28 cellular contexts compared by ENCODE assay signal in the genomic region with DNA sequence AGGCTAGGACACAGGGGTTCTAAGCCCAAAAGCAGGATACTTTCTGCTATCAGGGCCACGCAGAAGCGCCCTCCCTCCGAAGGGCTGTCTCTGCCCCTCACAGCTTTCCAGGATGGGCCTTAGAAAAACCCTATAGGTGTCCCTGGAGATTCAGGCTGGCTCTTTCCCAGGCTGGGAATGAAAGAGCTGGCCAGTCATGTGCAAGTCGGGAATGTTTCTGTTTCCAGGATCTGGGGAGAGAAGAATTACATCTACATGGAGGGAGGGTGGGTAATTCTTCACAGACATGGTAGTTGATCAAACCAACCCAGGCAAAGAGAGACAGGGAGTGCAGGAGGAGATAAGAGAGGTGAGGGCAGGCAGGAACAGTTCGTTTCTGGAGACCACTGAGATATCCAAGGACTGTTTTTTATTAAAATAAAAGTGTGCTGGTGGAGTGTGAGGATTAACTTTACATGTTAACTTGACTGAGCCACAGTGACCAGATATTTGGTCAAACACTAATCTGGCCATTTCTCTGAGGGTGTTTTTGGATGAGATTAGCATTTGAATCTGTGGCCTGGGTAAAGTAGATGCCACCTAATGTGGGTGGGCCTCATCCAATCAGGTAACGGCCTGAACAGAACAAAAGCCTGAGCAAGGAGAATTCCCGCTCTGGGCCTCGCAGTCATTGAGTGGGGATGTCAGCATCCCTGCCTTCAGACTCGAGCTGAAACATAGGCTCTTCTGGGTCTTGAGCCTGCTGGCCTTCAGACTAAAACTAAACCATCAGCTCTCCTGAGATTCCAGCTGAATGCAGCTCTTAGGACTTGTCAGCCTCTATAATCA. TPM values are rescaled to one million over a fixed set of nuclear protein-coding genes. Genes with fewer than 3 reads are reported as not detected.
DNase-seq lines count a peak whose midpoint lies in the region; ATAC-seq, FAIRE-seq and TF ChIP-seq lines count a peak whose summit lies in the region.
"Had no signal": no experiment of that assay in that cellular context is flagged by ENCODE, and none has a peak within 500 bp of the region (broad histone marks: within the 10 kb centered on the region; RNA-seq: fewer than 3 reads in every experiment).

No MANE protein-coding gene starts in this region.

- H4K20me1 ChIP-seq in BLaER1 treated with 17β-estradiol and CSF1 and Interleukin-3, amounts not matched to agents 10 nM and 100 nM, result peaks cover 0 to 78% (median 54%) of the 10 kb centered on the region in 11 experiments; a peak in 15 of 22 replicates

- H3K36me3 ChIP-seq in BLaER1 treated with 17β-estradiol and CSF1 and Interleukin-3, amounts not matched to agents 10 nM and 100 nM, result peaks cover 15 to 75% (median 42%) of the 10 kb centered on the region in 11 experiments; a peak in 21 of 22 replicates
- peaks cover 6% of the 10 kb centered on the region for H3K36me3 ChIP-seq in CD8-positive, alpha-beta memory T cell (ENCODE audit: insufficient read depth, low read length)
- H3K36me3 ChIP-seq in effector memory CD4-positive, alpha-beta T cell (ENCODE audit: control insufficient read depth, insufficient read depth, low read length), result peaks cover 27% of the 10 kb centered on the region
- H3K36me3 ChIP-seq: colonic mucosa had no signal

- peak overlapping the region in 4 of 11 experiments; percentile 18 to 43 (median 30); a peak in 6 of 22 replicates for H3K27ac ChIP-seq in BLaER1 treated with 17β-estradiol and CSF1 and Interleukin-3, amounts not matched to agents 10 nM and 100 nM
- peak overlapping the region; percentile 3 for H3K27ac ChIP-seq in CD8-positive, alpha-beta memory T cell (ENCODE audit: low read depth, low read length)
- H3K27ac ChIP-seq in effector memory CD4-positive, alpha-beta T cell (ENCODE audit: insufficient read depth, low read length, poor library complexity, severe bottlenecking), result no peak overlapping the region
- H3K27ac ChIP-seq: colonic mucosa, GM23248 had no signal

- CTCF ChIA-PET in CD8-positive, alpha-beta memory T cell (lab: Charles Lee), result interaction anchor here (1.0 to 3.4 kb wide), 4 partner anchors 9 to 48 kb away, joined by 3 to 16 read pairs (median 5); no protein-coding TSS in a partner anchor
- CTCF ChIA-PET in activated CD8-positive, alpha-beta T cell treated with anti-CD3 and anti-CD28 coated beads, Interleukin-2, amount 10 ng/mL, durations not matched to agents 7 days and 5 days (lab: Charles Lee), result interaction anchor here (1.1 to 1.6 kb wide), 5 partner anchors 8 to 56 kb away, joined by 3 to 15 read pairs (median 5); no protein-coding TSS in a partner anchor

- 0 out of 22 replicates have a peak overlapping the region, but pooled peaks of 1 of the 11 experiments have one; percentile 17 for H3K9ac ChIP-seq in BLaER1 treated with 17β-estradiol and CSF1 and Interleukin-3, amounts not matched to agents 10 nM and 100 nM
- H3K9ac ChIP-seq: GM23248 had no signal

- peaks cover 0 to 4% (median 2%) of the 10 kb centered on the region in 5 donors for H3K9me3 Mint-ChIP-seq in CD8-positive, alpha-beta memory T cell
- H3K9me3 Mint-ChIP-seq in activated CD8-positive, alpha-beta T cell treated with anti-CD3 and anti-CD28 coated beads, Interleukin-2, amount 10 ng/mL, durations not matched to agents 7 days and 5 days (ENCODE audit: insufficient read depth), result peaks cover 7% of the 10 kb centered on the region
- peaks cover 0 to 21% (median 4%) of the 10 kb centered on the region in 9 donors for H3K9me3 Mint-ChIP-seq in naive thymus-derived CD8-positive, alpha-beta T cell

- H3K4me3 Mint-ChIP-seq in CD8-positive, alpha-beta memory T cell, result no peak overlapping the region
- H3K4me3 Mint-ChIP-seq in activated CD8-positive, alpha-beta T cell treated with anti-CD3 and anti-CD28 coated beads, Interleukin-2, amount 10 ng/mL, durations not matched to agents 7 days and 5 days, result no peak overlapping the region
- H3K4me3 Mint-ChIP-seq in naive thymus-derived CD8-positive, alpha-beta T cell, result no peak overlapping the region
- H3K4me3 Mint-ChIP-seq: activated naive CD4-positive, alpha-beta T cell treated with anti-CD3 and anti-CD28 coated beads for 36 hours; stimulated activated memory B cell treated with anti-CD40 and anti-IgM and Interleukin-4, amounts not matched to agents 10 μg/mL and 1 μg/mL and 100 μg/mL, for 72 hours had no signal

- H3K27me3 Mint-ChIP-seq in CD8-positive, alpha-beta memory T cell, result peaks cover 0 to 2% of the 10 kb centered on the region in 2 donors
- no peaks in the 10 kb centered on the region for H3K27me3 Mint-ChIP-seq in activated CD8-positive, alpha-beta T cell treated with anti-CD3 and anti-CD28 coated beads, Interleukin-2, amount 10 ng/mL, durations not matched to agents 7 days and 5 days (ENCODE audit: low read depth)
- H3K27me3 Mint-ChIP-seq in naive thymus-derived CD8-positive, alpha-beta T cell, result no peaks in the 10 kb centered on the region
- H3K27me3 Mint-ChIP-seq: progenitor cell of endocrine pancreas; stimulated activated memory B cell treated with anti-CD40 and anti-IgM and Interleukin-4, amounts not matched to agents 10 μg/mL and 1 μg/mL and 100 μg/mL, for 72 hours had no signal

- H3K4me1 ChIP-seq in BLaER1 treated with 17β-estradiol and CSF1 and Interleukin-3, amounts not matched to agents 10 nM and 100 nM, result peaks cover 12 to 53% (median 33%) of the 10 kb centered on the region in 10 experiments
- H3K4me1 ChIP-seq in CD8-positive, alpha-beta memory T cell (ENCODE audit: insufficient read depth, low read length), result peaks cover 38% of the 10 kb centered on the region
- H3K4me1 ChIP-seq in effector memory CD4-positive, alpha-beta T cell (ENCODE audit: control insufficient read depth, insufficient read depth, low read length, poor library complexity, severe bottlenecking), result peaks cover 10% of the 10 kb centered on the region
- H3K4me1 ChIP-seq: colonic mucosa had no signal

- no peaks in the 10 kb centered on the region for H3K27me3 ChIP-seq in BLaER1 treated with 17β-estradiol and CSF1 and Interleukin-3, amounts not matched to agents 10 nM and 100 nM
- no peaks in the 10 kb centered on the region for H3K27me3 ChIP-seq in CD8-positive, alpha-beta memory T cell (ENCODE audit: insufficient read depth, low read length, poor library complexity, severe bottlenecking)
- no peaks in the 10 kb centered on the region for H3K27me3 ChIP-seq in effector memory CD4-positive, alpha-beta T cell (replicated peaks; ENCODE audit: control insufficient read depth, insufficient read depth, low read length, poor library complexity, severe bottlenecking)
- H3K27me3 ChIP-seq: colonic mucosa had no signal

- H3K9me3 ChIP-seq in BLaER1 treated with 17β-estradiol and CSF1 and Interleukin-3, amounts not matched to agents 10 nM and 100 nM (replicated peaks in 1 of 11), result peaks cover 21 to 35% (median 29%) of the 10 kb centered on the region in 11 experiments
- peaks cover 10% of the 10 kb centered on the region for H3K9me3 ChIP-seq in CD8-positive, alpha-beta memory T cell (ENCODE audit: low read length)
- no peaks in the 10 kb centered on the region for H3K9me3 ChIP-seq in effector memory CD4-positive, alpha-beta T cell (ENCODE audit: control insufficient read depth, low read length)
- H3K9me3 ChIP-seq: colonic mucosa had no signal

- ATAC-seq in activated CD8-positive, alpha-beta T cell treated with anti-CD3 and anti-CD28 coated beads, Interleukin-2, amount 10 ng/mL, durations not matched to agents 7 days and 5 days, result no peak
- ATAC-seq in naive thymus-derived CD8-positive, alpha-beta T cell, result no peak
- ATAC-seq: esophagus mucosa; HepG2; sciatic nerve; stimulated activated memory B cell treated with anti-CD40 and anti-IgM and Interleukin-4, amounts not matched to agents 10 μg/mL and 1 μg/mL and 100 μg/mL, for 72 hours had no signal

- H3K4me2 ChIP-seq in BLaER1 treated with 17β-estradiol and CSF1 and Interleukin-3, amounts not matched to agents 10 nM and 100 nM, result peak overlapping the region in 7 of 11 experiments; percentile 20 to 64 (median 46); a peak in 11 of 22 replicates

- FAIRE-seq in D721Med (lab: Jason Lieb, UNC), result no peak
- FAIRE-seq: GM12892, HepG2, urothelium cell line had no signal

- no peak for TF ChIP-seq CTCF in D721Med (IDR thresholded peaks at IDR 0.05; ENCODE audit: insufficient read depth, missing control alignments)

- no peak for DNase-seq in CD8-positive, alpha-beta memory T cell
- DNase-seq in activated CD8-positive, alpha-beta T cell treated with anti-CD3 and anti-CD28 coated beads, Interleukin-2, amount 10 ng/mL, durations not matched to agents 7 days and 5 days, result no peak
- no peak for DNase-seq in naive thymus-derived CD8-positive, alpha-beta T cell
- DNase-seq in NK-92 (lab: John Stamatoyannopoulos, UW; ENCODE audit: unreplicated experiment) (no peak), D721Med (ENCODE audit: insufficient read length, low spot score) (no peak), SKM-1 treated with dmso at 0.1 percent for 144 hours (lab: John Stamatoyannopoulos, UW; ENCODE audit: unreplicated experiment) (no peak)
- DNase-seq in effector memory CD4-positive, alpha-beta T cell, result no peak
- DNase-seq: activated CD4-positive, alpha-beta T cell treated with anti-CD3 and anti-CD28 coated beads for 1 hour; activated naive CD4-positive, alpha-beta T cell treated with anti-CD3 and anti-CD28 coated beads for 36 hours; activated T-cell treated with anti-CD3 and anti-CD28 coated beads, Interleukin-2, amount 50 U/mL, for 48 hours; anterior cingulate cortex; colonic mucosa; foreskin fibroblast; head of caudate nucleus; NCI-H1694 treated with DMSO at 0.1 percent for 48 hours; NCI-H510A; SHP77 treated with DMSO at 0.1 percent for 48 hours; stimulated activated CD4-positive, alpha-beta T cell treated with anti-CD3 and anti-CD28 coated beads, Interleukin-4, amount 100 ng/mL, for 24 hours had no signal

- POLR2A ChIA-PET in CD8-positive, alpha-beta memory T cell (lab: Charles Lee), result interaction anchor here (0.6 to 1.4 kb wide), 2 partner anchors 9 to 1660 kb away, joined by 3 to 5 read pairs; a partner anchor contains a TSS
- POLR2A ChIA-PET in activated CD8-positive, alpha-beta T cell treated with anti-CD3 and anti-CD28 coated beads, Interleukin-2, amount 10 ng/mL, durations not matched to agents 7 days and 5 days (lab: Charles Lee), result interaction anchor here (1.1 kb wide), 1 partner anchor 14 kb away, joined by 6 read pairs; no protein-coding TSS in a partner anchor
- POLR2A ChIA-PET in naive thymus-derived CD8-positive, alpha-beta T cell (lab: Charles Lee), result interaction anchor here (0.9 to 1.5 kb wide), 3 partner anchors 9 to 47 kb away, joined by 3 to 7 read pairs (median 4); a partner anchor contains a TSS

- no peak overlapping the region for H3K4me3 ChIP-seq in BLaER1 treated with 17β-estradiol and CSF1 and Interleukin-3, amounts not matched to agents 10 nM and 100 nM
- H3K4me3 ChIP-seq in CD8-positive, alpha-beta memory T cell (ENCODE audit: low read length), result no peak overlapping the region
- no peak overlapping the region for H3K4me3 ChIP-seq in effector memory CD4-positive, alpha-beta T cell (ENCODE audit: insufficient read depth, low read depth, low read length, poor library complexity, severe bottlenecking)
- H3K4me3 ChIP-seq: colonic mucosa, GM23248, lung had no signal

- peak overlapping the region in 7 of 8 donors; percentile 23 to 90 (median 61) for H3K27ac Mint-ChIP-seq in CD8-positive, alpha-beta memory T cell
- H3K27ac Mint-ChIP-seq in activated CD8-positive, alpha-beta T cell treated with anti-CD3 and anti-CD28 coated beads, Interleukin-2, amount 10 ng/mL, durations not matched to agents 7 days and 5 days, result peak overlapping the region; percentile 50
- peak overlapping the region; percentile 40 to 90 (median 64) for H3K27ac Mint-ChIP-seq in naive thymus-derived CD8-positive, alpha-beta T cell
- H3K27ac Mint-ChIP-seq: activated naive CD4-positive, alpha-beta T cell treated with anti-CD3 and anti-CD28 coated beads for 36 hours; progenitor cell of endocrine pancreas; stimulated activated memory B cell treated with anti-CD40 and anti-IgM and Interleukin-4, amounts not matched to agents 10 μg/mL and 1 μg/mL and 100 μg/mL, for 72 hours had no signal

- peaks cover 50 to 77% (median 75%) of the 10 kb centered on the region in 3 donors for H3K4me1 Mint-ChIP-seq in CD8-positive, alpha-beta memory T cell
- H3K4me1 Mint-ChIP-seq in activated CD8-positive, alpha-beta T cell treated with anti-CD3 and anti-CD28 coated beads, Interleukin-2, amount 10 ng/mL, durations not matched to agents 7 days and 5 days (ENCODE audit: low read depth), result peaks cover 30% of the 10 kb centered on the region
- peaks cover 19 to 74% (median 64%) of the 10 kb centered on the region in 4 donors for H3K4me1 Mint-ChIP-seq in naive thymus-derived CD8-positive, alpha-beta T cell

- H3K36me3 Mint-ChIP-seq in CD8-positive, alpha-beta memory T cell, result peaks cover 10 to 42% (median 12%) of the 10 kb centered on the region in 3 donors
- peaks cover 64% of the 10 kb centered on the region for H3K36me3 Mint-ChIP-seq in activated CD8-positive, alpha-beta T cell treated with anti-CD3 and anti-CD28 coated beads, Interleukin-2, amount 10 ng/mL, durations not matched to agents 7 days and 5 days (ENCODE audit: low read depth)
- H3K36me3 Mint-ChIP-seq in naive thymus-derived CD8-positive, alpha-beta T cell, result peaks cover 4 to 25% (median 22%) of the 10 kb centered on the region in 3 donors

RNA-seq across cellular contexts. Expression of a gene that starts 15.3 kb away (rescaled TPM):
- total RNA-seq in CD8-positive, alpha-beta memory T cell, result 100 to 1,000 TPM; 143 to 146 TPM
- polyA plus RNA-seq in CD8-positive, alpha-beta memory T cell, result 87.4 TPM
- total RNA-seq in activated CD8-positive, alpha-beta T cell treated with anti-CD3 and anti-CD28 coated beads, Interleukin-2, amount 10 ng/mL, durations not matched to agents 7 days and 5 days, result 100 to 1,000 TPM; 202 to 206 TPM
- 100 to 1,000 TPM; 141 to 150 TPM for total RNA-seq in naive thymus-derived CD8-positive, alpha-beta T cell
- polyA plus RNA-seq in naive thymus-derived CD8-positive, alpha-beta T cell, result 10 to 100 TPM; 37.3 to 82.7 (median 54.8) TPM
- total RNA-seq: GM23248 had no signal
